Comparison of ENCODE assay signal across 8 cellular contexts in genomic region chr1:15836772-15837669, GRCh38. TPM values are rescaled to one million over a fixed set of nuclear protein-coding genes. Genes with fewer than 3 reads are reported as not detected.
DNase-seq lines count a peak whose midpoint lies in the region; ATAC-seq and TF ChIP-seq lines count a peak whose summit lies in the region.

No MANE protein-coding gene starts in this region.

- intact Hi-C loops in body of pancreas (cut with DNase I), result no loop called here

- peak in 1 of 3 donors; percentile 29 for TF ChIP-seq POLR2A in body of pancreas (IDR thresholded peaks at IDR 0.05)

- no peaks in the 10 kb centered on the region for H3K36me3 ChIP-seq in body of pancreas (replicated peaks in 1 of 2; ENCODE audit: insufficient read depth in 1 of 2, low read depth in 2 of 2)

- peak; percentile 88 for DNase-seq in GM10266 (ENCODE audit: extremely low spot score)
- DNase-seq in T follicular helper cell (ENCODE audit: low read depth), result peak; percentile 13
- peak in 2 of 4 donors; percentile 10 to 51 for DNase-seq in body of pancreas
- DNase-seq in mucosa of gallbladder (ENCODE audit: low spot score), result peak; percentile 37
- DNase-seq in stimulated activated naive CD4-positive, alpha-beta T cell (lab: John Stamatoyannopoulos, UW), result peak in 4 of 6 experiments; percentile 30 to 70 (median 42)
- DNase-seq in SW 1271 (lab: John Stamatoyannopoulos, UW), result no peak

- H3K4me1 ChIP-seq in body of pancreas, result peaks cover 16% of the 10 kb centered on the region

- no peak overlapping the region for H3K4me3 ChIP-seq in body of pancreas

- no peak for ATAC-seq in body of pancreas
- no peak for ATAC-seq in HG02973 (IDR thresholded peaks at IDR 0.05; ENCODE audit: unreplicated experiment)
- no peak for ATAC-seq in GM18511 (IDR thresholded peaks at IDR 0.05; ENCODE audit: unreplicated experiment)

- WGBS in body of pancreas, 2 donors, result 59 to 80% methylated on average over 56 to 62 of the region's 62 CpGs

- peak overlapping the region in 3 of 4 donors; percentile 99 to 100 (median 100) for H3K27ac ChIP-seq in body of pancreas

- TF ChIP-seq CTCF in GM10266 (IDR thresholded peaks at IDR 0.05; ENCODE audit: control insufficient read depth, insufficient read depth, low read depth, missing control alignments) (no peak), body of pancreas (IDR thresholded peaks at IDR 0.05) (no peak)

- H3K27me3 ChIP-seq in body of pancreas, result no peaks in the 10 kb centered on the region

- H3K9me3 ChIP-seq in body of pancreas, result no peaks in the 10 kb centered on the region

RNA-seq across cellular contexts. Expression of gene SPEN, which starts 10.5 kb away (rescaled TPM):
- total RNA-seq in body of pancreas, result 10 to 100 TPM; 27.8 to 38.9 TPM
- 44.5 TPM for total RNA-seq in mucosa of gallbladder

RNA-seq across cellular contexts. Expression of gene UQCRHL, which starts 29.6 kb away (rescaled TPM):
- 1 to 10 TPM in 1 of 2 donors, under 1 TPM in 1; 0.66 to 1.0 TPM for total RNA-seq in body of pancreas
- 2.0 TPM for total RNA-seq in mucosa of gallbladder

Comparison
In these comparisons a context has a peak if more than half of its experiments do, and no peak if none do; other contexts are left out.
1. DNase-seq: peak in GM10266 (single experiment), T follicular helper cell (single experiment), mucosa of gallbladder (single experiment) and stimulated activated naive CD4-positive, alpha-beta T cell (4 of 6); none in SW 1271 (0 of 2).